ENCODE assay signal across 1 cellular context in the genomic region with DNA sequence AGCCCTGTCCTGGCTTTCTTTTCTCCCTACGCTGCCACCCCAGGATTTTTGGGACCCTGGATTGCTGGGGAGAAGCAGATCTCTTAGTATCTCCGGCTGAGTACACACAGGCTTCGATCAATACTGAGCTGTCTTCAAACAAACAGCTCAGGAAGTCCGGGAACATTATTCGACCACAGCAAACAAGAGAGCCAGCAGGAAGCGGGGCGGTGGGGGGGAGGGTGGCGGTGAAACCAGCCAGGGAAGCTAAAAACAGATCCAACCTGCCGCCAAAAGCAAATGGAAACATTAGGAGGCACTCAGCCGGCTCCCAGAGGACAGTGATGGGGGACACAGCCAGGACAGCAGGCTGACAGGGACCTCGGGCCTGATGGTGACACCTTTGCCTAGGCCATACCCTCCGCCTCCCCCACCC.
TF ChIP-seq lines count a peak whose summit lies in the region.

No MANE protein-coding gene starts in this region.

TF ChIP-seq in HepG2, 621 proteins besides CTCF, POLR2A, EP300 and RAD21 (continued from another document and continues in another):
- TF ChIP-seq, protein P1, sequence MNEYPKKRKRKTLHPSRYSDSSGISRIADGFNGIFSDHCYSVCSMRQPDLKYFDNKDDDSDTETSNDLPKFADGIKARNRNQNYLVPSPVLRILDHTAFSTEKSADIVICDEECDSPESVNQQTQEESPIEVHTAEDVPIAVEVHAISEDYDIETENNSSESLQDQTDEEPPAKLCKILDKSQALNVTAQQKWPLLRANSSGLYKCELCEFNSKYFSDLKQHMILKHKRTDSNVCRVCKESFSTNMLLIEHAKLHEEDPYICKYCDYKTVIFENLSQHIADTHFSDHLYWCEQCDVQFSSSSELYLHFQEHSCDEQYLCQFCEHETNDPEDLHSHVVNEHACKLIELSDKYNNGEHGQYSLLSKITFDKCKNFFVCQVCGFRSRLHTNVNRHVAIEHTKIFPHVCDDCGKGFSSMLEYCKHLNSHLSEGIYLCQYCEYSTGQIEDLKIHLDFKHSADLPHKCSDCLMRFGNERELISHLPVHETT (CRISPR knock-in tag; conservative IDR thresholded peaks at IDR 0.05), result no peak
- TF ChIP-seq FOXJ3 (CRISPR knock-in tag; IDR thresholded peaks at IDR 0.05; ENCODE audit: borderline replicate concordance) (peak; percentile 63; the same call in 1 of the 2 replicates), ASH2L (IDR thresholded peaks at IDR 0.05; ENCODE audit: insufficient read length, low read depth, low read length) (peak; percentile 58), ZNF282 (IDR thresholded peaks at IDR 0.05; ENCODE audit: partially characterized antibody) (no peak), LCORL (IDR thresholded peaks at IDR 0.05) (0 out of 2 replicates have a peak, but pooled peaks have one; percentile 6), LCORL (CRISPR knock-in tag; IDR thresholded peaks at IDR 0.05) (peak; percentile 98), MIXL1 (CRISPR knock-in tag; IDR thresholded peaks at IDR 0.05) (peak; percentile 86), NFKBIZ (CRISPR knock-in tag; IDR thresholded peaks at IDR 0.05) (no peak), ZNF124 (CRISPR knock-in tag; IDR thresholded peaks at IDR 0.05) (peak; percentile 68; the same call in 1 of the 2 replicates), HMG20A (CRISPR knock-in tag; IDR thresholded peaks at IDR 0.05; ENCODE audit: borderline replicate concordance) (peak; percentile 58; the same call in 1 of the 2 replicates), ZSCAN31 (CRISPR knock-in tag; IDR thresholded peaks at IDR 0.05; ENCODE audit: low read depth) (0 out of 2 replicates have a peak, but pooled peaks have one; percentile 28), HMGA1 (CRISPR knock-in tag; conservative IDR thresholded peaks at IDR 0.05) (no peak), ATF7-NPFF (CRISPR knock-in tag; IDR thresholded peaks at IDR 0.05; ENCODE audit: low read depth) (no peak), KDM1A (CRISPR knock-in tag; IDR thresholded peaks at IDR 0.05) (no peak), HNF4A (CRISPR knock-in tag; IDR thresholded peaks at IDR 0.05) (peak; percentile 70), FOXK1 (CRISPR knock-in tag; IDR thresholded peaks at IDR 0.05; ENCODE audit: borderline replicate concordance, low read depth) (peak; percentile 34; the same call in 1 of the 2 replicates), BRCA1 (CRISPR knock-in tag; IDR thresholded peaks at IDR 0.05) (no peak), RAD51 (IDR thresholded peaks at IDR 0.05; ENCODE audit: borderline replicate concordance) (no peak), ZNF205 (CRISPR knock-in tag; IDR thresholded peaks at IDR 0.05) (peak; percentile 56; the same call in 1 of the 2 replicates), ZNF44 (CRISPR knock-in tag; IDR thresholded peaks at IDR 0.05) (no peak), CENPT (CRISPR knock-in tag; IDR thresholded peaks at IDR 0.05; ENCODE audit: low read depth) (no peak), ZNF7 (CRISPR knock-in tag; IDR thresholded peaks at IDR 0.05) (no peak), ZNF343 (CRISPR knock-in tag; IDR thresholded peaks at IDR 0.05) (no peak), NR2F2 (IDR thresholded peaks at IDR 0.05; ENCODE audit: borderline replicate concordance, low read depth) (peak; percentile 77; the same call in 1 of the 2 replicates), ZNF3 (CRISPR knock-in tag; IDR thresholded peaks at IDR 0.05) (no peak), MED1 (CRISPR knock-in tag; IDR thresholded peaks at IDR 0.05) (peak; percentile 86), KLF15 (CRISPR knock-in tag; IDR thresholded peaks at IDR 0.05; ENCODE audit: borderline replicate concordance) (no peak), NR2C2 (CRISPR knock-in tag; IDR thresholded peaks at IDR 0.05; ENCODE audit: borderline replicate concordance) (no peak)
- TF ChIP-seq, protein P2, sequence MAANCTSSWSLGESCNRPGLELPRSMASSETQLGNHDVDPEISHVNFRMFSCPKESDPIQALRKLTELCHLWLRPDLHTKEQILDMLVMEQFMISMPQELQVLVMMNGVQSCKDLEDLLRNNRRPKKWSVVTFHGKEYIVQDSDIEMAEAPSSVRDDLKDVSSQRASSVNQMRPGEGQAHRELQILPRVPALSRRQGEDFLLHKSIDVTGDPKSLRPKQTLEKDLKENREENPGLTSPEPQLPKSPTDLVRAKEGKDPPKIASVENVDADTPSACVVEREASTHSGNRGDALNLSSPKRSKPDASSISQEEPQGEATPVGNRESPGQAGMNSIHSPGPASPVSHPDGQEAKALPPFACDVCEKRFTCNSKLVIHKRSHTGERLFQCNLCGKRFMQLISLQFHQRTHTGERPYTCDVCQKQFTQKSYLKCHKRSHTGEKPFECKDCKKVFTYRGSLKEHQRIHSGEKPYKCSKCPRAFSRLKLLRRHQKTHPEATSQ (CRISPR knock-in tag; IDR thresholded peaks at IDR 0.05; ENCODE audit: borderline replicate concordance), result no peak
- TF ChIP-seq, protein P3, sequence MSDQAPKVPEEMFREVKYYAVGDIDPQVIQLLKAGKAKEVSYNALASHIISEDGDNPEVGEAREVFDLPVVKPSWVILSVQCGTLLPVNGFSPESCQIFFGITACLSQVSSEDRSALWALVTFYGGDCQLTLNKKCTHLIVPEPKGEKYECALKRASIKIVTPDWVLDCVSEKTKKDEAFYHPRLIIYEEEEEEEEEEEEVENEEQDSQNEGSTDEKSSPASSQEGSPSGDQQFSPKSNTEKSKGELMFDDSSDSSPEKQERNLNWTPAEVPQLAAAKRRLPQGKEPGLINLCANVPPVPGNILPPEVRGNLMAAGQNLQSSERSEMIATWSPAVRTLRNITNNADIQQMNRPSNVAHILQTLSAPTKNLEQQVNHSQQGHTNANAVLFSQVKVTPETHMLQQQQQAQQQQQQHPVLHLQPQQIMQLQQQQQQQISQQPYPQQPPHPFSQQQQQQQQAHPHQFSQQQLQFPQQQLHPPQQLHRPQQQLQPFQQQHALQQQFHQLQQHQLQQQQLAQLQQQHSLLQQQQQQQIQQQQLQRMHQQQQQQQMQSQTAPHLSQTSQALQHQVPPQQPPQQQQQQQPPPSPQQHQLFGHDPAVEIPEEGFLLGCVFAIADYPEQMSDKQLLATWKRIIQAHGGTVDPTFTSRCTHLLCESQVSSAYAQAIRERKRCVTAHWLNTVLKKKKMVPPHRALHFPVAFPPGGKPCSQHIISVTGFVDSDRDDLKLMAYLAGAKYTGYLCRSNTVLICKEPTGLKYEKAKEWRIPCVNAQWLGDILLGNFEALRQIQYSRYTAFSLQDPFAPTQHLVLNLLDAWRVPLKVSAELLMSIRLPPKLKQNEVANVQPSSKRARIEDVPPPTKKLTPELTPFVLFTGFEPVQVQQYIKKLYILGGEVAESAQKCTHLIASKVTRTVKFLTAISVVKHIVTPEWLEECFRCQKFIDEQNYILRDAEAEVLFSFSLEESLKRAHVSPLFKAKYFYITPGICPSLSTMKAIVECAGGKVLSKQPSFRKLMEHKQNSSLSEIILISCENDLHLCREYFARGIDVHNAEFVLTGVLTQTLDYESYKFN (CRISPR knock-in tag; conservative IDR thresholded peaks at IDR 0.05), result peak; percentile 97
- TF ChIP-seq, protein P4, sequence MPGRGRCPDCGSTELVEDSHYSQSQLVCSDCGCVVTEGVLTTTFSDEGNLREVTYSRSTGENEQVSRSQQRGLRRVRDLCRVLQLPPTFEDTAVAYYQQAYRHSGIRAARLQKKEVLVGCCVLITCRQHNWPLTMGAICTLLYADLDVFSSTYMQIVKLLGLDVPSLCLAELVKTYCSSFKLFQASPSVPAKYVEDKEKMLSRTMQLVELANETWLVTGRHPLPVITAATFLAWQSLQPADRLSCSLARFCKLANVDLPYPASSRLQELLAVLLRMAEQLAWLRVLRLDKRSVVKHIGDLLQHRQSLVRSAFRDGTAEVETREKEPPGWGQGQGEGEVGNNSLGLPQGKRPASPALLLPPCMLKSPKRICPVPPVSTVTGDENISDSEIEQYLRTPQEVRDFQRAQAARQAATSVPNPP (CRISPR knock-in tag; IDR thresholded peaks at IDR 0.05), result no peak
- TF ChIP-seq, protein P5, sequence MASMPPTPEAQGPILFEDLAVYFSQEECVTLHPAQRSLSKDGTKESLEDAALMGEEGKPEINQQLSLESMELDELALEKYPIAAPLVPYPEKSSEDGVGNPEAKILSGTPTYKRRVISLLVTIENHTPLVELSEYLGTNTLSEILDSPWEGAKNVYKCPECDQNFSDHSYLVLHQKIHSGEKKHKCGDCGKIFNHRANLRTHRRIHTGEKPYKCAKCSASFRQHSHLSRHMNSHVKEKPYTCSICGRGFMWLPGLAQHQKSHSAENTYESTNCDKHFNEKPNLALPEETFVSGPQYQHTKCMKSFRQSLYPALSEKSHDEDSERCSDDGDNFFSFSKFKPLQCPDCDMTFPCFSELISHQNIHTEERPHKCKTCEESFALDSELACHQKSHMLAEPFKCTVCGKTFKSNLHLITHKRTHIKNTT (CRISPR knock-in tag; IDR thresholded peaks at IDR 0.05), result no peak
- TF ChIP-seq, protein P6, sequence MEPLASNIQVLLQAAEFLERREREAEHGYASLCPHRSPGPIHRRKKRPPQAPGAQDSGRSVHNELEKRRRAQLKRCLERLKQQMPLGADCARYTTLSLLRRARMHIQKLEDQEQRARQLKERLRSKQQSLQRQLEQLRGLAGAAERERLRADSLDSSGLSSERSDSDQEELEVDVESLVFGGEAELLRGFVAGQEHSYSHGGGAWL (CRISPR knock-in tag; IDR thresholded peaks at IDR 0.05), result no peak
- TF ChIP-seq, protein P7, sequence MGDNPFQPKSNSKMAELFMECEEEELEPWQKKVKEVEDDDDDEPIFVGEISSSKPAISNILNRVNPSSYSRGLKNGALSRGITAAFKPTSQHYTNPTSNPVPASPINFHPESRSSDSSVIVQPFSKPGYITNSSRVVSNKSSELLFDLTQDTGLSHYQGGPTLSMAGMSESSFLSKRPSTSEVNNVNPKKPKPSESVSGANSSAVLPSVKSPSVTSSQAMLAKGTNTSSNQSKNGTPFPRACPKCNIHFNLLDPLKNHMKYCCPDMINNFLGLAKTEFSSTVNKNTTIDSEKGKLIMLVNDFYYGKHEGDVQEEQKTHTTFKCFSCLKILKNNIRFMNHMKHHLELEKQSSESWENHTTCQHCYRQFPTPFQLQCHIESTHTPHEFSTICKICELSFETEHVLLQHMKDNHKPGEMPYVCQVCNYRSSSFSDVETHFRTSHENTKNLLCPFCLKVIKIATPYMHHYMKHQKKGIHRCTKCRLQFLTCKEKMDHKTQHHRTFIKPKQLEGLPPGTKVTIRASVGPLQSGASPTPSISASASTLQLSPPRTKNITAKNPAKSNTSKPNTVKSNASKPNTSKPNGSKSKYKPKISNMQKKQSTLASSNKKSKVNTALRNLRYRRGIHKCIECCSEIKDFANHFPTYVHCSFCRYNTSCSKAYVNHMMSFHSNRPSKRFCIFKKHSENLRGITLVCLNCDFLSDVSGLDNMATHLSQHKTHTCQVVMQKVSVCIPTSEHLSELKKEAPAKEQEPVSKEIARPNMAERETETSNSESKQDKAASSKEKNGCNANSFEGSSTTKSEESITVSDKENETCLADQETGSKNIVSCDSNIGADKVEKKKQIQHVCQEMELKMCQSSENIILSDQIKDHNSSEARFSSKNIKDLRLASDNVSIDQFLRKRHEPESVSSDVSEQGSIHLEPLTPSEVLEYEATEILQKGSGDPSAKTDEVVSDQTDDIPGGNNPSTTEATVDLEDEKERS (CRISPR knock-in tag; IDR thresholded peaks at IDR 0.05), result peak; percentile 41; the same call in 1 of the 2 replicates
- TF ChIP-seq, protein P8, sequence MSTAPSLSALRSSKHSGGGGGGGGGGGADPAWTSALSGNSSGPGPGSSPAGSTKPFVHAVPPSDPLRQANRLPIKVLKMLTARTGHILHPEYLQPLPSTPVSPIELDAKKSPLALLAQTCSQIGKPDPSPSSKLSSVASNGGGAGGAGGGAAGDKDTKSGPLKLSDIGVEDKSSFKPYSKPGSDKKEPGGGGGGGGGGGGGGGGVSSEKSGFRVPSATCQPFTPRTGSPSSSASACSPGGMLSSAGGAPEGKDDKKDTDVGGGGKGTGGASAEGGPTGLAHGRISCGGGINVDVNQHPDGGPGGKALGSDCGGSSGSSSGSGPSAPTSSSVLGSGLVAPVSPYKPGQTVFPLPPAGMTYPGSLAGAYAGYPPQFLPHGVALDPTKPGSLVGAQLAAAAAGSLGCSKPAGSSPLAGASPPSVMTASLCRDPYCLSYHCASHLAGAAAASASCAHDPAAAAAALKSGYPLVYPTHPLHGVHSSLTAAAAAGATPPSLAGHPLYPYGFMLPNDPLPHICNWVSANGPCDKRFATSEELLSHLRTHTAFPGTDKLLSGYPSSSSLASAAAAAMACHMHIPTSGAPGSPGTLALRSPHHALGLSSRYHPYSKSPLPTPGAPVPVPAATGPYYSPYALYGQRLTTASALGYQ (CRISPR knock-in tag; IDR thresholded peaks at IDR 0.05), result peak; percentile 75; the same call in 1 of the 2 replicates
- TF ChIP-seq, protein P9, sequence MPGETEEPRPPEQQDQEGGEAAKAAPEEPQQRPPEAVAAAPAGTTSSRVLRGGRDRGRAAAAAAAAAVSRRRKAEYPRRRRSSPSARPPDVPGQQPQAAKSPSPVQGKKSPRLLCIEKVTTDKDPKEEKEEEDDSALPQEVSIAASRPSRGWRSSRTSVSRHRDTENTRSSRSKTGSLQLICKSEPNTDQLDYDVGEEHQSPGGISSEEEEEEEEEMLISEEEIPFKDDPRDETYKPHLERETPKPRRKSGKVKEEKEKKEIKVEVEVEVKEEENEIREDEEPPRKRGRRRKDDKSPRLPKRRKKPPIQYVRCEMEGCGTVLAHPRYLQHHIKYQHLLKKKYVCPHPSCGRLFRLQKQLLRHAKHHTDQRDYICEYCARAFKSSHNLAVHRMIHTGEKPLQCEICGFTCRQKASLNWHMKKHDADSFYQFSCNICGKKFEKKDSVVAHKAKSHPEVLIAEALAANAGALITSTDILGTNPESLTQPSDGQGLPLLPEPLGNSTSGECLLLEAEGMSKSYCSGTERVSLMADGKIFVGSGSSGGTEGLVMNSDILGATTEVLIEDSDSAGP (CRISPR knock-in tag; IDR thresholded peaks at IDR 0.05; ENCODE audit: borderline replicate concordance), result 0 out of 2 replicates have a peak, but pooled peaks have one; percentile 34
